Comparison of ENCODE assay signal across 9 cellular contexts in the genomic region with DNA sequence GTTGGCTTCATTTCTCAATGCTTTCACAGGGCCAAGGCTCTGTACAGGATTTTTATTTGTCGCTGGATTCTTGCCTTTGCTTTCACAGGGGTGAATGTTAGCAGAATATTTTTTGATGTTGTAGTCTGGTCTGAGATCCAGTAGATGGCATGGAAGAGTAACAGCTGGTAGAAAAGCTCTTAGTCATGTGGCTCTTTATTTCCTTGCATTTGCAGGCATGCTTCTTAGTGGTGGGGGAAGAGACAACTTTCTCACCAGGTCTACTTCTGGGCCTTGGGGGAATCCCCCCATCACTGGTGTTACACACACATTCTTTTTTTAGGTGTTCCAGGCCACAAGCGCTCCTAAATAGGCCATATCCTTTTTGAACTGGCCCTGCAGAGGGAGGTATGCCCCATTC. TPM values are rescaled to one million over a fixed set of nuclear protein-coding genes. Genes with fewer than 3 reads are reported as not detected.
DNase-seq lines count a peak whose midpoint lies in the region; ATAC-seq and FAIRE-seq lines count a peak whose summit lies in the region.
"Had no signal": no experiment of that assay in that cellular context is flagged by ENCODE, and none has a peak within 500 bp of the region (broad histone marks: within the 10 kb centered on the region; RNA-seq: fewer than 3 reads in every experiment).

No MANE protein-coding gene starts in this region.

- DNase-seq in AG08396 (ENCODE audit: low spot score), result peak; percentile 8
- peak; percentile 10 for DNase-seq in HT-29 (ENCODE audit: low spot score)
- DNase-seq in dermis blood vessel endothelial cell, result peak; percentile 69
- peak; percentile 24 for DNase-seq in urothelium cell line (ENCODE audit: low spot score)
- DNase-seq in activated naive CD8-positive, alpha-beta T cell treated with anti-CD3 and anti-CD28 coated beads, Interleukin-2, amount 50 U/mL, for 24 hours, result no peak
- DNase-seq in activated naive CD4-positive, alpha-beta T cell treated with anti-CD3 and anti-CD28 coated beads, Interleukin-2, amount 50 U/mL, for 16 hours, result no peak

- H3K4me3 Mint-ChIP-seq in activated naive CD8-positive, alpha-beta T cell treated with anti-CD3 and anti-CD28 coated beads, Interleukin-2, amount 50 U/mL, for 24 hours, result no peak overlapping the region

- H3K9me3 Mint-ChIP-seq in activated naive CD8-positive, alpha-beta T cell treated with anti-CD3 and anti-CD28 coated beads, Interleukin-2, amount 50 U/mL, for 24 hours, result no peaks in the 10 kb centered on the region

- H3K36me3 Mint-ChIP-seq in activated naive CD8-positive, alpha-beta T cell treated with anti-CD3 and anti-CD28 coated beads, Interleukin-2, amount 50 U/mL, for 24 hours (ENCODE audit: low read depth), result no peaks in the 10 kb centered on the region

- no peak overlapping the region for H3K27ac Mint-ChIP-seq in activated naive CD8-positive, alpha-beta T cell treated with anti-CD3 and anti-CD28 coated beads, Interleukin-2, amount 50 U/mL, for 24 hours

- H3K27me3 Mint-ChIP-seq in activated naive CD8-positive, alpha-beta T cell treated with anti-CD3 and anti-CD28 coated beads, Interleukin-2, amount 50 U/mL, for 24 hours, result no peaks in the 10 kb centered on the region

- H3K4me1 Mint-ChIP-seq in activated naive CD8-positive, alpha-beta T cell treated with anti-CD3 and anti-CD28 coated beads, Interleukin-2, amount 50 U/mL, for 24 hours, result no peaks in the 10 kb centered on the region

- peak; percentile 56 for ATAC-seq in GM19043 (IDR thresholded peaks at IDR 0.05; ENCODE audit: low read depth, unreplicated experiment)
- ATAC-seq in activated naive CD8-positive, alpha-beta T cell treated with anti-CD3 and anti-CD28 coated beads, Interleukin-2, amount 50 U/mL, for 24 hours, result no peak
- ATAC-seq in GM21825 (IDR thresholded peaks at IDR 0.05; ENCODE audit: unreplicated experiment), result no peak

- no peak for FAIRE-seq in urothelium cell line (lab: Jason Lieb, UNC)
- FAIRE-seq: GM18507 had no signal

RNA-seq across cellular contexts. Expression of a gene that starts 58.2 kb away (rescaled TPM):
- total RNA-seq in HT-29 (2014; rRNA removed; shearing (Covaris generic)), result not detected in 2 replicates
- total RNA-seq in dermis blood vessel endothelial cell, result not detected in 2 replicates

Comparison
In these comparisons a context has a peak if more than half of its experiments do, and no peak if none do; other contexts are left out.
1. DNase-seq: peak in AG08396 (single experiment), HT-29 (single experiment), dermis blood vessel endothelial cell (single experiment) and urothelium cell line (single experiment); none in activated naive CD8-positive, alpha-beta T cell treated with anti-CD3 and anti-CD28 coated beads, Interleukin-2, amount 50 U/mL, for 24 hours (single experiment) and activated naive CD4-positive, alpha-beta T cell treated with anti-CD3 and anti-CD28 coated beads, Interleukin-2, amount 50 U/mL, for 16 hours (single experiment).